In genomic region chrX:132740316-132741123, GRCh38 we compare ENCODE assay signal across 10 cellular contexts.
DNase-seq lines count a peak whose midpoint lies in the region; ATAC-seq and TF ChIP-seq lines count a peak whose summit lies in the region.
"Had no signal": no experiment of that assay in that cellular context is flagged by ENCODE, and none has a peak within 500 bp of the region (broad histone marks: within the 10 kb centered on the region; RNA-seq: fewer than 3 reads in every experiment).

No MANE protein-coding gene starts in this region.

- intact Hi-C loops in Right ventricle myocardium inferior (cut with DNase I) (no loop called here), upper lobe of right lung (cut with DNase I) (no loop called here)

- no peaks in the 10 kb centered on the region for H3K9me3 Mint-ChIP-seq in activated T-cell treated with anti-CD3 and anti-CD28 coated beads, Interleukin-2, amount 50 U/mL, for 24 hours
- H3K9me3 Mint-ChIP-seq: memory B cell had no signal

- H3K4me1 Mint-ChIP-seq in activated T-cell treated with anti-CD3 and anti-CD28 coated beads, Interleukin-2, amount 50 U/mL, for 24 hours (ENCODE audit: low read depth), result peaks cover 33% of the 10 kb centered on the region
- H3K4me1 Mint-ChIP-seq: memory B cell had no signal

- no peaks in the 10 kb centered on the region for H3K27me3 ChIP-seq in right atrium auricular region
- no peaks in the 10 kb centered on the region for H3K27me3 ChIP-seq in upper lobe of right lung

- DNase-seq in right atrium auricular region (ENCODE audit: low spot score) (no peak), Right ventricle myocardium inferior (ENCODE audit: missing footprints) (no peak), RWPE1 (ENCODE audit: low spot score) (peak; percentile 1), foreskin fibroblast (no peak), upper lobe of right lung (no peak), cerebellar nuclear complex (lab: John Stamatoyannopoulos, UW) (no peak), SKM-1 (lab: John Stamatoyannopoulos, UW; ENCODE audit: unreplicated experiment) (no peak)
- DNase-seq in activated T-cell treated with anti-CD3 and anti-CD28 coated beads, Interleukin-2, amount 50 U/mL, for 24 hours, result no peak
- DNase-seq: NCI-H2081 treated with DMSO at 0.1 percent for 48 hours had no signal

- peaks cover 60% of the 10 kb centered on the region for H3K27me3 Mint-ChIP-seq in activated T-cell treated with anti-CD3 and anti-CD28 coated beads, Interleukin-2, amount 50 U/mL, for 24 hours
- H3K27me3 Mint-ChIP-seq: memory B cell had no signal

- H3K4me3 ChIP-seq in right atrium auricular region (no peak overlapping the region), foreskin fibroblast (ENCODE audit: low read depth in 1 of 2, low read length in 2 of 2) (no peak overlapping the region), upper lobe of right lung (no peak overlapping the region)

- no peak overlapping the region for H3K27ac Mint-ChIP-seq in activated T-cell treated with anti-CD3 and anti-CD28 coated beads, Interleukin-2, amount 50 U/mL, for 24 hours
- H3K27ac Mint-ChIP-seq: memory B cell had no signal

- no peak overlapping the region for H3K4me3 Mint-ChIP-seq in activated T-cell treated with anti-CD3 and anti-CD28 coated beads, Interleukin-2, amount 50 U/mL, for 24 hours
- H3K4me3 Mint-ChIP-seq: memory B cell had no signal

- POLR2A ChIA-PET in RWPE1 (lab: Yijun Ruan, JAX; ENCODE audit: low non-redundant PET), result no interaction called here

- H3K36me3 ChIP-seq in right atrium auricular region, result no peaks in the 10 kb centered on the region
- no peaks in the 10 kb centered on the region for H3K36me3 ChIP-seq in upper lobe of right lung

- H3K9me3 ChIP-seq in right atrium auricular region (no peaks in the 10 kb centered on the region), upper lobe of right lung (no peaks in the 10 kb centered on the region)

- H3K36me3 Mint-ChIP-seq in activated T-cell treated with anti-CD3 and anti-CD28 coated beads, Interleukin-2, amount 50 U/mL, for 24 hours (ENCODE audit: low read depth), result no peaks in the 10 kb centered on the region
- H3K36me3 Mint-ChIP-seq: memory B cell had no signal

- no peaks in the 10 kb centered on the region for H3K4me1 ChIP-seq in right atrium auricular region
- no peaks in the 10 kb centered on the region for H3K4me1 ChIP-seq in upper lobe of right lung

- TF ChIP-seq CTCF in right atrium auricular region (IDR thresholded peaks at IDR 0.05) (peak; percentile 16 to 63), RWPE1 (conservative IDR thresholded peaks at IDR 0.05; ENCODE audit: low read depth) (peak; percentile 38), foreskin fibroblast (IDR thresholded peaks at IDR 0.05; ENCODE audit: low read depth, low read length) (peak; percentile 43), upper lobe of right lung (IDR thresholded peaks at IDR 0.05) (peak; percentile 45)

- CTCF ChIA-PET in RWPE1 (lab: Yijun Ruan, JAX), result interaction anchor here (0.6 to 1.2 kb wide), 5 partner anchors 12 to 265 kb away, joined by 3 to 4 read pairs (median 4); no protein-coding TSS in a partner anchor

- ATAC-seq in Right ventricle myocardium inferior, result no peak
- ATAC-seq in upper lobe of right lung, result no peak

- H3K27ac ChIP-seq in right atrium auricular region, result no peak overlapping the region
- no peak overlapping the region for H3K27ac ChIP-seq in RWPE1
- no peak overlapping the region for H3K27ac ChIP-seq in upper lobe of right lung
